24 cellular contexts compared by ENCODE assay signal in the genomic region with DNA sequence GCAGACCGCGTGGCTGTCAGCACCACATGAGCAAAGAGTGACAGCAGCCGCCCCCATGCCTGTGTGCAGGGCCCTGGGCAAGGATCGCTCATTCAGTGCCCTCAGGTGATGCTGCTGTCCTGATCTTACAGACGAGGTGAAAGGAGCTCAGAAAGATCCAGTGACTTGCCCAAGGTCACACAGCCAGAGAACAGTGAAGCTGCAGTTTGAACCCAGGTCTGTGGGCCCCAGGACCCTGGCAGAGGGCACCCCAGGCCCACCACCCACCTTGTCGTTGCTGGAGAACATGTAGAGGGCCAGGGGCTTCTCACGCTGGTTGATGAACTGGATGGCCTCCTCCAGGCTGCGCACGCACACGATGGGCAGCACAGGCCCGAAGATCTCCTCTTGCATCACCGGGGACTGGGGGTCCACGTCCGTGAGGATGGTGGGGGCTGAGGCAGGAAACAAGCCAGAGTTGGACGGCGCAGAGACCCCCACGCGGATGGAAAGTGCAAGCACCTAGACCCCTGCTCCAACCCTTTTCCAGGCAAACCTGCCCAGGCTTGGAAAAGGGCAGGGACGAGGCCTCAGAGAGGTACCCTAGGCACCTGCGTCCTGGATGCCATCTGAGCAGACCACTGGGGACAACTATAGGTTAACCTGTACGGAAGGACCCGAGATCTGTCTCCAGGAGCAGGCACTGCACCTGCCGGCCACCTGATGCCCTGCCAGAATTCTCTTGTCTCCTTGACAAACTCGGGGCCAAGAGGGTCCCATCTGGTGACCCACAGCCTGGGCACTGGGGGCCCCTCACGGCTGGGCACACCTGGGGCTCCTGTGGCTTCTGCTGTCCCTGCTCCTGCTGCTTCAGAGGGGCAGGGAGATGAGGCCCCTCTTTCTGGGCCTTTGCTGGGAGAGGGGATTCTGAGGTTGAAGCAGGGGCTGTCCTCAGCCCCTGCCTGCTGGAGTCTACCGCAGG. TPM values are rescaled to one million over a fixed set of nuclear protein-coding genes. Genes with fewer than 3 reads are reported as not detected.
DNase-seq lines count a peak whose midpoint lies in the region; ATAC-seq, FAIRE-seq and TF ChIP-seq lines count a peak whose summit lies in the region.
"Had no signal": no experiment of that assay in that cellular context is flagged by ENCODE, and none has a peak within 500 bp of the region (broad histone marks: within the 10 kb centered on the region; RNA-seq: fewer than 3 reads in every experiment).

No MANE protein-coding gene starts in this region.

- no peak for TF ChIP-seq CTCF in activated CD8-positive, alpha-beta T cell treated with anti-CD3 and anti-CD28 coated beads for 36 hours (IDR thresholded peaks at IDR 0.05)
- TF ChIP-seq CTCF in A549 (IDR thresholded peaks at IDR 0.05) (no peak), osteoblast (IDR thresholded peaks at IDR 0.05; ENCODE audit: extremely low read depth, low read depth, low read length) (no peak), progenitor cell of endocrine pancreas (IDR thresholded peaks at IDR 0.05; ENCODE audit: unreplicated experiment) (no peak)

- H3K27ac ChIP-seq in A549 (peak overlapping the region in 1 of 2 experiments; percentile 98; a peak in 2 of 6 replicates), osteoblast (ENCODE audit: low read depth, low read length) (no peak overlapping the region)
- H3K27ac ChIP-seq: 22Rv1 had no signal

- CTCF ChIA-PET in activated CD8-positive, alpha-beta T cell treated with anti-CD3 and anti-CD28 coated beads for 36 hours (lab: Charles Lee): no interaction called here
- CTCF ChIA-PET in activated CD8-positive, alpha-beta T cell treated with anti-CD3 and anti-CD28 coated beads, Interleukin-2, amount 10 ng/mL, durations not matched to agents 7 days and 5 days (lab: Charles Lee): interaction anchor here (1.0 kb wide), 1 partner anchor 21 kb away, joined by 3 read pairs; no protein-coding TSS in a partner anchor
- CTCF ChIA-PET in A549 (lab: Yijun Ruan, JAX): interaction anchor here (1.0 to 20.1 kb wide), 3 partner anchors 9 to 50 kb away, joined by 4 to 681 read pairs (median 6); no protein-coding TSS in a partner anchor

- POLR2A ChIA-PET in activated CD8-positive, alpha-beta T cell treated with anti-CD3 and anti-CD28 coated beads for 36 hours (lab: Charles Lee): interaction anchor here (0.6 kb wide), 1 partner anchor 14 kb away, joined by 4 read pairs; no protein-coding TSS in a partner anchor
- POLR2A ChIA-PET in activated CD8-positive, alpha-beta T cell treated with anti-CD3 and anti-CD28 coated beads, Interleukin-2, amount 10 ng/mL, durations not matched to agents 7 days and 5 days (lab: Charles Lee): no interaction called here
- POLR2A ChIA-PET in A549 (lab: Yijun Ruan, JAX): interaction anchor here (1.0 to 1.8 kb wide), 3 partner anchors 9 to 14 kb away, joined by 3 to 6 read pairs (median 5); a partner anchor contains a TSS

- no peaks in the 10 kb centered on the region for H3K27me3 ChIP-seq in osteoblast (ENCODE audit: insufficient read depth, low read length)

- H3K79me2 ChIP-seq in osteoblast (ENCODE audit: insufficient read depth, low read length): no peaks in the 10 kb centered on the region

- no peak overlapping the region for H3K4me3 Mint-ChIP-seq in activated CD8-positive, alpha-beta T cell treated with anti-CD3 and anti-CD28 coated beads for 36 hours
- no peak overlapping the region for H3K4me3 Mint-ChIP-seq in activated CD8-positive, alpha-beta T cell treated with anti-CD3 and anti-CD28 coated beads, Interleukin-2, amount 10 ng/mL, durations not matched to agents 7 days and 5 days
- H3K4me3 Mint-ChIP-seq in progenitor cell of endocrine pancreas (ENCODE audit: low read depth): no peak overlapping the region
- H3K4me3 Mint-ChIP-seq: CD4-positive, alpha-beta memory T cell; HFFc6 had no signal

- peak; percentile 24 for ATAC-seq in activated CD8-positive, alpha-beta T cell treated with anti-CD3 and anti-CD28 coated beads for 36 hours
- no peak for ATAC-seq in activated CD8-positive, alpha-beta T cell treated with anti-CD3 and anti-CD28 coated beads, Interleukin-2, amount 10 ng/mL, durations not matched to agents 7 days and 5 days
- ATAC-seq in A549: no peak

- no peak for TF ChIP-seq POLR2A in A549 (IDR thresholded peaks at IDR 0.05; ENCODE audit: low read length)

- H3K9me3 ChIP-seq in A549 (no peaks in the 10 kb centered on the region), osteoblast (ENCODE audit: low read depth, low read length) (no peaks in the 10 kb centered on the region)
- H3K9me3 ChIP-seq: HAP-1 had no signal

- TF ChIP-seq EP300 in A549 (IDR thresholded peaks at IDR 0.05): no peak

- DNase-seq in activated CD8-positive, alpha-beta T cell treated with anti-CD3 and anti-CD28 coated beads for 36 hours: no peak
- DNase-seq in activated CD8-positive, alpha-beta T cell treated with anti-CD3 and anti-CD28 coated beads, Interleukin-2, amount 10 ng/mL, durations not matched to agents 7 days and 5 days: no peak
- DNase-seq in A549 (ENCODE audit: low read depth in 1 of 2, low spot score in 1 of 2): no peak
- DNase-seq in osteoblast (ENCODE audit: insufficient read length, low spot score, missing footprints): peak; percentile 74
- DNase-seq in NCI-H1436 treated with DMSO at 0.1 percent for 48 hours (lab: John Stamatoyannopoulos, UW): no peak
- no peak for DNase-seq in progenitor cell of endocrine pancreas (ENCODE audit: low spot score, unreplicated experiment)
- DNase-seq: C1 segment of cervical spinal cord; Calu3; CD4-positive, alpha-beta memory T cell; COR-L47; DMS53; DMS79 treated with DMSO at 0.1 percent for 48 hours; GF-D8; GOT3; HFFc6 had no signal

- H4K20me1 ChIP-seq in osteoblast (ENCODE audit: insufficient read depth, low read length): no peaks in the 10 kb centered on the region

- H3K4me3 ChIP-seq in A549 (no peak overlapping the region), osteoblast (ENCODE audit: insufficient read depth, low read length) (no peak overlapping the region)
- H3K4me3 ChIP-seq: HAP-1 had no signal

- H3K4me1 ChIP-seq in A549: peaks cover 70% of the 10 kb centered on the region
- H3K4me1 ChIP-seq in osteoblast (ENCODE audit: insufficient read depth, low read length): no peaks in the 10 kb centered on the region

- intact Hi-C loops in activated CD8-positive, alpha-beta T cell treated with anti-CD3 and anti-CD28 coated beads for 36 hours (cut with micrococcal nuclease): no loop called here

- H3K27ac Mint-ChIP-seq in activated CD8-positive, alpha-beta T cell treated with anti-CD3 and anti-CD28 coated beads for 36 hours: no peak overlapping the region
- H3K27ac Mint-ChIP-seq in activated CD8-positive, alpha-beta T cell treated with anti-CD3 and anti-CD28 coated beads, Interleukin-2, amount 10 ng/mL, durations not matched to agents 7 days and 5 days: no peak overlapping the region
- no peak overlapping the region for H3K27ac Mint-ChIP-seq in progenitor cell of endocrine pancreas
- H3K27ac Mint-ChIP-seq: CD4-positive, alpha-beta memory T cell; HFFc6 had no signal

- no peak for TF ChIP-seq RAD21 in A549 (conservative IDR thresholded peaks at IDR 0.05 in 1 of 2, IDR thresholded peaks at IDR 0.05 in 1 of 2)

- H3K4me2 ChIP-seq in A549 (no peak overlapping the region), osteoblast (ENCODE audit: insufficient read depth, low read length) (no peak overlapping the region)

- no peak for FAIRE-seq in A549 (lab: Jason Lieb, UNC)
- FAIRE-seq: GM12891, GM18507, H54 had no signal

- 94% methylated on average over 21 of the region's 26 CpGs for WGBS in A549 (ENCODE audit: missing lambda C conversion rate)

- no peaks in the 10 kb centered on the region for H3K9me3 Mint-ChIP-seq in activated CD8-positive, alpha-beta T cell treated with anti-CD3 and anti-CD28 coated beads for 36 hours
- H3K9me3 Mint-ChIP-seq in activated CD8-positive, alpha-beta T cell treated with anti-CD3 and anti-CD28 coated beads, Interleukin-2, amount 10 ng/mL, durations not matched to agents 7 days and 5 days (ENCODE audit: insufficient read depth): no peaks in the 10 kb centered on the region
- H3K9me3 Mint-ChIP-seq in progenitor cell of endocrine pancreas (ENCODE audit: low read depth): no peaks in the 10 kb centered on the region
- H3K9me3 Mint-ChIP-seq: CD4-positive, alpha-beta memory T cell; HFFc6 had no signal

- no peaks in the 10 kb centered on the region for H3K4me1 Mint-ChIP-seq in activated CD8-positive, alpha-beta T cell treated with anti-CD3 and anti-CD28 coated beads for 36 hours (ENCODE audit: low read depth)
- peaks cover 1% of the 10 kb centered on the region for H3K4me1 Mint-ChIP-seq in activated CD8-positive, alpha-beta T cell treated with anti-CD3 and anti-CD28 coated beads, Interleukin-2, amount 10 ng/mL, durations not matched to agents 7 days and 5 days (ENCODE audit: low read depth)
- H3K4me1 Mint-ChIP-seq in progenitor cell of endocrine pancreas (ENCODE audit: low read depth): no peaks in the 10 kb centered on the region
- H3K4me1 Mint-ChIP-seq: CD4-positive, alpha-beta memory T cell had no signal

- no peaks in the 10 kb centered on the region for H3K27me3 Mint-ChIP-seq in activated CD8-positive, alpha-beta T cell treated with anti-CD3 and anti-CD28 coated beads for 36 hours
- no peaks in the 10 kb centered on the region for H3K27me3 Mint-ChIP-seq in activated CD8-positive, alpha-beta T cell treated with anti-CD3 and anti-CD28 coated beads, Interleukin-2, amount 10 ng/mL, durations not matched to agents 7 days and 5 days (ENCODE audit: low read depth)
- H3K27me3 Mint-ChIP-seq in progenitor cell of endocrine pancreas: peaks cover 7% of the 10 kb centered on the region
- H3K27me3 Mint-ChIP-seq: CD4-positive, alpha-beta memory T cell had no signal

- no peaks in the 10 kb centered on the region for H3K36me3 ChIP-seq in osteoblast (ENCODE audit: insufficient read depth, low read length)
- H3K36me3 ChIP-seq: HAP-1 had no signal

- no peak overlapping the region for H2AFZ ChIP-seq in osteoblast (ENCODE audit: low read length)

- H3K36me3 Mint-ChIP-seq in activated CD8-positive, alpha-beta T cell treated with anti-CD3 and anti-CD28 coated beads for 36 hours (ENCODE audit: low read depth): no peaks in the 10 kb centered on the region
- no peaks in the 10 kb centered on the region for H3K36me3 Mint-ChIP-seq in activated CD8-positive, alpha-beta T cell treated with anti-CD3 and anti-CD28 coated beads, Interleukin-2, amount 10 ng/mL, durations not matched to agents 7 days and 5 days (ENCODE audit: low read depth)
- H3K36me3 Mint-ChIP-seq in progenitor cell of endocrine pancreas (ENCODE audit: insufficient read depth): no peaks in the 10 kb centered on the region
- H3K36me3 Mint-ChIP-seq: CD4-positive, alpha-beta memory T cell had no signal

RNA-seq across cellular contexts. Expression of a gene that starts 8.6 kb away (rescaled TPM):
- total RNA-seq in activated CD8-positive, alpha-beta T cell treated with anti-CD3 and anti-CD28 coated beads for 36 hours: under 1 TPM; 0.38 to 0.92 TPM
- not detected for total RNA-seq in activated CD8-positive, alpha-beta T cell treated with anti-CD3 and anti-CD28 coated beads, Interleukin-2, amount 10 ng/mL, durations not matched to agents 7 days and 5 days
- polyA plus RNA-seq in A549 (2011; rRNA removed) (1,190 and 1,547 TPM in 2 replicates), A549 (2017; fragmentation: RNase III; extraction: RNeasy Plus Mini Kit Qiagen cat#74134 plus additional on column Dnase treatment) (833 to 1,094 TPM (median 959 TPM) in 3 replicates)
- polyA plus RNA-seq in A549 (2012; cell fraction: cytosol; rRNA removed): 723 and 1,237 TPM in 2 replicates
- polyA plus RNA-seq in A549 (2012; cell fraction: nucleus; rRNA removed): 1,160 and 1,222 TPM in 2 replicates
- 958 and 1,042 TPM in 2 replicates for polyA minus RNA-seq in A549 (2011; rRNA and poly(A)+ RNA removed)
- total RNA-seq in osteoblast (under 0.01 TPM in 1 of 2 replicates, not detected in the other), progenitor cell of endocrine pancreas (0.75 and 1.0 TPM in 2 replicates)
- total RNA-seq: A673; CD4-positive, alpha-beta memory T cell; Daoy; G401 had no signal
- polyA plus RNA-seq: CD4-positive, alpha-beta memory T cell had no signal

RNA-seq across cellular contexts. Expression of a gene that starts 23.1 kb away (rescaled TPM):
- not detected for total RNA-seq in activated CD8-positive, alpha-beta T cell treated with anti-CD3 and anti-CD28 coated beads for 36 hours
- not detected for total RNA-seq in activated CD8-positive, alpha-beta T cell treated with anti-CD3 and anti-CD28 coated beads, Interleukin-2, amount 10 ng/mL, durations not matched to agents 7 days and 5 days
- polyA plus RNA-seq in A549 (2011; rRNA removed) (0.07 and 0.13 TPM in 2 replicates), A549 (2017; fragmentation: RNase III; extraction: RNeasy Plus Mini Kit Qiagen cat#74134 plus additional on column Dnase treatment) (0.16 to 0.27 TPM (median 0.22 TPM) in 3 replicates)
- polyA plus RNA-seq in A549 (2012; cell fraction: cytosol; rRNA removed): 0.04 and 0.05 TPM in 2 replicates
- 0.26 and 0.44 TPM in 2 replicates for polyA plus RNA-seq in A549 (2012; cell fraction: nucleus; rRNA removed)
- polyA minus RNA-seq in A549 (2011; rRNA and poly(A)+ RNA removed): 0.15 and 0.21 TPM in 2 replicates
- total RNA-seq in osteoblast (not detected in 2 replicates), progenitor cell of endocrine pancreas (not detected in 2 replicates)
- total RNA-seq: A673; Calu3; CD4-positive, alpha-beta memory T cell; Daoy; G401; HFFc6 had no signal
- polyA plus RNA-seq: BJ; CD4-positive, alpha-beta memory T cell had no signal
